Comparison of ENCODE assay signal across 1 cellular context in the genomic region with DNA sequence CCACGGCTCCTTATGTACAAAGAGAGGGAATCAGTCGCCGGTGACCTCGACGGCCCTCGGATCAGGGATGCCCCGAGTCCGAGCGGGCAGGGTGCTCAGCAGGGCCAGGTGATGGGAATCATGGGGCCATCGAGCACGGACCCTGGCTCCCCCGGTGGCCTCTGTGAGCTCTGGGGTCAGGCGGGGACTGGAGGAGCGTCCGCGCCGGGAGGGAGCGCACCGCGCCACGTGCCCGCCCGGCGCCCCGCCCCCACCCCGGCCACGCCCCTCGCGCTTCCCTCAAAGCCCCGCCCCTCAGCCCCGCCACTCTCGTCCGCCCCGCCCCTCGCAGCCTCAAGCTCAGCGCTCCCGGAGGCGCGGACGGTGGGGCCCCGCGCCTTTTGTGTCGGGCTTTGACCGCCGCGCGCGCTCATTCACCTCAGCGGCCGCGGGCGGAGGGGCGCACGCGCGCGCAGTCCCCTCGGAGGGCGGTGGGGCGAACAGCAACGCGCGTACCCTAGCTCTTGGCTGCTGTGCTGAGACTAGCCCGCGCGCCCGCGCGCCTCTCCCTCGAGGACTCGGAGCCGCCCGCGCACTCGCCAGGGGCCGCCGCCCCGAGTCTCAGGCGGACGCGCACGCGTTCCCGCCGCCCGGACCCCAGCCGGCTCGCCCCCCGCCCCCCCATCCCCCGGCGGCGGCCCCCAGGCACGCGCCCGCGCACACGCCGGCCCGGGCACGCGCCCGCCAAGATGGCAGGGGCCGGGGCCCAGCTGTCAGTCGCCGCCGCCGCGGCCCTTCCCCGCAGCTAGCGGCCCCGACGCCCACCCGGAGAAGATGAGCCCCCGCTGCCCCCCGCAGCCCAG.
TF ChIP-seq lines count a peak whose summit lies in the region.

No MANE protein-coding gene starts in this region.

TF ChIP-seq in K562, 482 proteins besides CTCF, POLR2A, EP300 and RAD21 (continued from another document and continues in another):
- TF ChIP-seq TSHZ1 (CRISPR knock-in tag; IDR thresholded peaks at IDR 0.05), result no peak
- TF ChIP-seq MTA2 (IDR thresholded peaks at IDR 0.05; ENCODE audit: low read depth), result no peak
- peak; percentile 59 for TF ChIP-seq BHLHE40 (IDR thresholded peaks at IDR 0.05; ENCODE audit: low read length)
- TF ChIP-seq, protein P1, sequence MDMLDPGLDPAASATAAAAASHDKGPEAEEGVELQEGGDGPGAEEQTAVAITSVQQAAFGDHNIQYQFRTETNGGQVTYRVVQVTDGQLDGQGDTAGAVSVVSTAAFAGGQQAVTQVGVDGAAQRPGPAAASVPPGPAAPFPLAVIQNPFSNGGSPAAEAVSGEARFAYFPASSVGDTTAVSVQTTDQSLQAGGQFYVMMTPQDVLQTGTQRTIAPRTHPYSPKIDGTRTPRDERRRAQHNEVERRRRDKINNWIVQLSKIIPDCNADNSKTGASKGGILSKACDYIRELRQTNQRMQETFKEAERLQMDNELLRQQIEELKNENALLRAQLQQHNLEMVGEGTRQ (CRISPR knock-in tag; IDR thresholded peaks at IDR 0.05), result peak; percentile 40; the same call in 1 of the 2 replicates
- TF ChIP-seq NRF1 (conservative IDR thresholded peaks at IDR 0.05 in 1 of 2, IDR thresholded peaks at IDR 0.05 in 1 of 2), result peak; percentile 85 to 87
- TF ChIP-seq TEAD1 (CRISPR knock-in tag; IDR thresholded peaks at IDR 0.05), result peak in 1 of 2 experiments; percentile 64; a peak in 1 of 4 replicates
- no peak for TF ChIP-seq FOXM1 (IDR thresholded peaks at IDR 0.05; ENCODE audit: low read depth)
- 0 out of 2 replicates have a peak, but pooled peaks have one; percentile 58 for TF ChIP-seq FOXM1 (CRISPR knock-in tag; IDR thresholded peaks at IDR 0.05; ENCODE audit: low read depth)
- peak; percentile 83 for TF ChIP-seq ZNF766 (CRISPR knock-in tag; conservative IDR thresholded peaks at IDR 0.05)
- no peak for TF ChIP-seq NR1H2 (CRISPR knock-in tag; IDR thresholded peaks at IDR 0.05)
- 0 out of 4 replicates have a peak, but pooled peaks have one; percentile 17 to 38 for TF ChIP-seq SIN3A (IDR thresholded peaks at IDR 0.05; ENCODE audit: borderline replicate concordance in 2 of 2, control insufficient read depth in 1 of 2, low read depth in 2 of 2, low read length in 2 of 2)
- TF ChIP-seq NFIC (IDR thresholded peaks at IDR 0.05), result peak; percentile 30; the same call in 1 of the 2 replicates
- TF ChIP-seq FOXP1 (CRISPR knock-in tag; IDR thresholded peaks at IDR 0.05), result 0 out of 2 replicates have a peak, but pooled peaks have one; percentile 58
- TF ChIP-seq, protein P2, sequence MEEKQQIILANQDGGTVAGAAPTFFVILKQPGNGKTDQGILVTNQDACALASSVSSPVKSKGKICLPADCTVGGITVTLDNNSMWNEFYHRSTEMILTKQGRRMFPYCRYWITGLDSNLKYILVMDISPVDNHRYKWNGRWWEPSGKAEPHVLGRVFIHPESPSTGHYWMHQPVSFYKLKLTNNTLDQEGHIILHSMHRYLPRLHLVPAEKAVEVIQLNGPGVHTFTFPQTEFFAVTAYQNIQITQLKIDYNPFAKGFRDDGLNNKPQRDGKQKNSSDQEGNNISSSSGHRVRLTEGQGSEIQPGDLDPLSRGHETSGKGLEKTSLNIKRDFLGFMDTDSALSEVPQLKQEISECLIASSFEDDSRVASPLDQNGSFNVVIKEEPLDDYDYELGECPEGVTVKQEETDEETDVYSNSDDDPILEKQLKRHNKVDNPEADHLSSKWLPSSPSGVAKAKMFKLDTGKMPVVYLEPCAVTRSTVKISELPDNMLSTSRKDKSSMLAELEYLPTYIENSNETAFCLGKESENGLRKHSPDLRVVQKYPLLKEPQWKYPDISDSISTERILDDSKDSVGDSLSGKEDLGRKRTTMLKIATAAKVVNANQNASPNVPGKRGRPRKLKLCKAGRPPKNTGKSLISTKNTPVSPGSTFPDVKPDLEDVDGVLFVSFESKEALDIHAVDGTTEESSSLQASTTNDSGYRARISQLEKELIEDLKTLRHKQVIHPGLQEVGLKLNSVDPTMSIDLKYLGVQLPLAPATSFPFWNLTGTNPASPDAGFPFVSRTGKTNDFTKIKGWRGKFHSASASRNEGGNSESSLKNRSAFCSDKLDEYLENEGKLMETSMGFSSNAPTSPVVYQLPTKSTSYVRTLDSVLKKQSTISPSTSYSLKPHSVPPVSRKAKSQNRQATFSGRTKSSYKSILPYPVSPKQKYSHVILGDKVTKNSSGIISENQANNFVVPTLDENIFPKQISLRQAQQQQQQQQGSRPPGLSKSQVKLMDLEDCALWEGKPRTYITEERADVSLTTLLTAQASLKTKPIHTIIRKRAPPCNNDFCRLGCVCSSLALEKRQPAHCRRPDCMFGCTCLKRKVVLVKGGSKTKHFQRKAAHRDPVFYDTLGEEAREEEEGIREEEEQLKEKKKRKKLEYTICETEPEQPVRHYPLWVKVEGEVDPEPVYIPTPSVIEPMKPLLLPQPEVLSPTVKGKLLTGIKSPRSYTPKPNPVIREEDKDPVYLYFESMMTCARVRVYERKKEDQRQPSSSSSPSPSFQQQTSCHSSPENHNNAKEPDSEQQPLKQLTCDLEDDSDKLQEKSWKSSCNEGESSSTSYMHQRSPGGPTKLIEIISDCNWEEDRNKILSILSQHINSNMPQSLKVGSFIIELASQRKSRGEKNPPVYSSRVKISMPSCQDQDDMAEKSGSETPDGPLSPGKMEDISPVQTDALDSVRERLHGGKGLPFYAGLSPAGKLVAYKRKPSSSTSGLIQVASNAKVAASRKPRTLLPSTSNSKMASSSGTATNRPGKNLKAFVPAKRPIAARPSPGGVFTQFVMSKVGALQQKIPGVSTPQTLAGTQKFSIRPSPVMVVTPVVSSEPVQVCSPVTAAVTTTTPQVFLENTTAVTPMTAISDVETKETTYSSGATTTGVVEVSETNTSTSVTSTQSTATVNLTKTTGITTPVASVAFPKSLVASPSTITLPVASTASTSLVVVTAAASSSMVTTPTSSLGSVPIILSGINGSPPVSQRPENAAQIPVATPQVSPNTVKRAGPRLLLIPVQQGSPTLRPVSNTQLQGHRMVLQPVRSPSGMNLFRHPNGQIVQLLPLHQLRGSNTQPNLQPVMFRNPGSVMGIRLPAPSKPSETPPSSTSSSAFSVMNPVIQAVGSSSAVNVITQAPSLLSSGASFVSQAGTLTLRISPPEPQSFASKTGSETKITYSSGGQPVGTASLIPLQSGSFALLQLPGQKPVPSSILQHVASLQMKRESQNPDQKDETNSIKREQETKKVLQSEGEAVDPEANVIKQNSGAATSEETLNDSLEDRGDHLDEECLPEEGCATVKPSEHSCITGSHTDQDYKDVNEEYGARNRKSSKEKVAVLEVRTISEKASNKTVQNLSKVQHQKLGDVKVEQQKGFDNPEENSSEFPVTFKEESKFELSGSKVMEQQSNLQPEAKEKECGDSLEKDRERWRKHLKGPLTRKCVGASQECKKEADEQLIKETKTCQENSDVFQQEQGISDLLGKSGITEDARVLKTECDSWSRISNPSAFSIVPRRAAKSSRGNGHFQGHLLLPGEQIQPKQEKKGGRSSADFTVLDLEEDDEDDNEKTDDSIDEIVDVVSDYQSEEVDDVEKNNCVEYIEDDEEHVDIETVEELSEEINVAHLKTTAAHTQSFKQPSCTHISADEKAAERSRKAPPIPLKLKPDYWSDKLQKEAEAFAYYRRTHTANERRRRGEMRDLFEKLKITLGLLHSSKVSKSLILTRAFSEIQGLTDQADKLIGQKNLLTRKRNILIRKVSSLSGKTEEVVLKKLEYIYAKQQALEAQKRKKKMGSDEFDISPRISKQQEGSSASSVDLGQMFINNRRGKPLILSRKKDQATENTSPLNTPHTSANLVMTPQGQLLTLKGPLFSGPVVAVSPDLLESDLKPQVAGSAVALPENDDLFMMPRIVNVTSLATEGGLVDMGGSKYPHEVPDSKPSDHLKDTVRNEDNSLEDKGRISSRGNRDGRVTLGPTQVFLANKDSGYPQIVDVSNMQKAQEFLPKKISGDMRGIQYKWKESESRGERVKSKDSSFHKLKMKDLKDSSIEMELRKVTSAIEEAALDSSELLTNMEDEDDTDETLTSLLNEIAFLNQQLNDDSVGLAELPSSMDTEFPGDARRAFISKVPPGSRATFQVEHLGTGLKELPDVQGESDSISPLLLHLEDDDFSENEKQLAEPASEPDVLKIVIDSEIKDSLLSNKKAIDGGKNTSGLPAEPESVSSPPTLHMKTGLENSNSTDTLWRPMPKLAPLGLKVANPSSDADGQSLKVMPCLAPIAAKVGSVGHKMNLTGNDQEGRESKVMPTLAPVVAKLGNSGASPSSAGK (IDR thresholded peaks at IDR 0.05), result peak; percentile 96
- peak; percentile 64 for TF ChIP-seq TBP (optimal IDR thresholded peaks at IDR 0.05; ENCODE audit: low read depth, low read length)
- TF ChIP-seq RBBP5 (IDR thresholded peaks at IDR 0.05; ENCODE audit: borderline replicate concordance, insufficient read depth, low read length, poor library complexity, severe bottlenecking), result peak; percentile 53
- TF ChIP-seq, protein P3, sequence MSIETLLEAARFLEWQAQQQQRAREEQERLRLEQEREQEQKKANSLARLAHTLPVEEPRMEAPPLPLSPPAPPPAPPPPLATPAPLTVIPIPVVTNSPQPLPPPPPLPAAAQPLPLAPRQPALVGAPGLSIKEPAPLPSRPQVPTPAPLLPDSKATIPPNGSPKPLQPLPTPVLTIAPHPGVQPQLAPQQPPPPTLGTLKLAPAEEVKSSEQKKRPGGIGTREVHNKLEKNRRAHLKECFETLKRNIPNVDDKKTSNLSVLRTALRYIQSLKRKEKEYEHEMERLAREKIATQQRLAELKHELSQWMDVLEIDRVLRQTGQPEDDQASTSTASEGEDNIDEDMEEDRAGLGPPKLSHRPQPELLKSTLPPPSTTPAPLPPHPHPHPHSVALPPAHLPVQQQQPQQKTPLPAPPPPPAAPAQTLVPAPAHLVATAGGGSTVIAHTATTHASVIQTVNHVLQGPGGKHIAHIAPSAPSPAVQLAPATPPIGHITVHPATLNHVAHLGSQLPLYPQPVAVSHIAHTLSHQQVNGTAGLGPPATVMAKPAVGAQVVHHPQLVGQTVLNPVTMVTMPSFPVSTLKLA (conservative IDR thresholded peaks at IDR 0.05), result peak; percentile 51 to 77; a peak in 3 of 4 replicates
- peak; percentile 99 for TF ChIP-seq L3MBTL2 (IDR thresholded peaks at IDR 0.05)
- TF ChIP-seq, protein P4, sequence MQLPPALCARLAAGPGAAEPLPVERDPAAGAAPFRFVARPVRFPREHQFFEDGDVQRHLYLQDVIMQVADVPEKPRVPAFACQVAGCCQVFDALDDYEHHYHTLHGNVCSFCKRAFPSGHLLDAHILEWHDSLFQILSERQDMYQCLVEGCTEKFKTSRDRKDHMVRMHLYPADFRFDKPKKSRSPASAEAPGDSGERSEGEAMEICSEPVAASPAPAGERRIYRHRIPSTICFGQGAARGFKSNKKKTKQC (CRISPR knock-in tag; IDR thresholded peaks at IDR 0.05), result 0 out of 2 replicates have a peak, but pooled peaks have one; percentile 34
- peak; percentile 43 to 46; a peak in 1 of 4 replicates for TF ChIP-seq MAZ (CRISPR knock-in tag; conservative IDR thresholded peaks at IDR 0.05 in 1 of 2, IDR thresholded peaks at IDR 0.05 in 1 of 2)
- peak; percentile 82 for TF ChIP-seq POLR2G (IDR thresholded peaks at IDR 0.05; ENCODE audit: low read depth, low read length)
- peak; percentile 68 for TF ChIP-seq CXXC5 (CRISPR knock-in tag; IDR thresholded peaks at IDR 0.05)
- TF ChIP-seq, protein P5, sequence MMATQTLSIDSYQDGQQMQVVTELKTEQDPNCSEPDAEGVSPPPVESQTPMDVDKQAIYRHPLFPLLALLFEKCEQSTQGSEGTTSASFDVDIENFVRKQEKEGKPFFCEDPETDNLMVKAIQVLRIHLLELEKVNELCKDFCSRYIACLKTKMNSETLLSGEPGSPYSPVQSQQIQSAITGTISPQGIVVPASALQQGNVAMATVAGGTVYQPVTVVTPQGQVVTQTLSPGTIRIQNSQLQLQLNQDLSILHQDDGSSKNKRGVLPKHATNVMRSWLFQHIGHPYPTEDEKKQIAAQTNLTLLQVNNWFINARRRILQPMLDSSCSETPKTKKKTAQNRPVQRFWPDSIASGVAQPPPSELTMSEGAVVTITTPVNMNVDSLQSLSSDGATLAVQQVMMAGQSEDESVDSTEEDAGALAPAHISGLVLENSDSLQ (IDR thresholded peaks at IDR 0.05), result peak; percentile 29; the same call in 1 of the 2 replicates
- TF ChIP-seq, protein P6, sequence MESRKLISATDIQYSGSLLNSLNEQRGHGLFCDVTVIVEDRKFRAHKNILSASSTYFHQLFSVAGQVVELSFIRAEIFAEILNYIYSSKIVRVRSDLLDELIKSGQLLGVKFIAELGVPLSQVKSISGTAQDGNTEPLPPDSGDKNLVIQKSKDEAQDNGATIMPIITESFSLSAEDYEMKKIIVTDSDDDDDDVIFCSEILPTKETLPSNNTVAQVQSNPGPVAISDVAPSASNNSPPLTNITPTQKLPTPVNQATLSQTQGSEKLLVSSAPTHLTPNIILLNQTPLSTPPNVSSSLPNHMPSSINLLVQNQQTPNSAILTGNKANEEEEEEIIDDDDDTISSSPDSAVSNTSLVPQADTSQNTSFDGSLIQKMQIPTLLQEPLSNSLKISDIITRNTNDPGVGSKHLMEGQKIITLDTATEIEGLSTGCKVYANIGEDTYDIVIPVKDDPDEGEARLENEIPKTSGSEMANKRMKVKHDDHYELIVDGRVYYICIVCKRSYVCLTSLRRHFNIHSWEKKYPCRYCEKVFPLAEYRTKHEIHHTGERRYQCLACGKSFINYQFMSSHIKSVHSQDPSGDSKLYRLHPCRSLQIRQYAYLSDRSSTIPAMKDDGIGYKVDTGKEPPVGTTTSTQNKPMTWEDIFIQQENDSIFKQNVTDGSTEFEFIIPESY (CRISPR knock-in tag; IDR thresholded peaks at IDR 0.05), result 0 out of 2 replicates have a peak, but pooled peaks have one; percentile 35
- no peak for TF ChIP-seq CHD1 (IDR thresholded peaks at IDR 0.05; ENCODE audit: low read length)
- no peak for TF ChIP-seq DDX20 (tag; IDR thresholded peaks at IDR 0.05; ENCODE audit: low read depth)
- TF ChIP-seq RB1 (IDR thresholded peaks at IDR 0.05; ENCODE audit: low read depth), result peak; percentile 63; the same call in 1 of the 2 replicates
- peak; percentile 36 for TF ChIP-seq KDM5B (IDR thresholded peaks at IDR 0.05; ENCODE audit: insufficient replicate concordance, low read depth, low read length)
- no peak for TF ChIP-seq CBX1 (IDR thresholded peaks at IDR 0.05; ENCODE audit: low read depth)
